ENCODE assay signal across 8 cellular contexts in the genomic region with DNA sequence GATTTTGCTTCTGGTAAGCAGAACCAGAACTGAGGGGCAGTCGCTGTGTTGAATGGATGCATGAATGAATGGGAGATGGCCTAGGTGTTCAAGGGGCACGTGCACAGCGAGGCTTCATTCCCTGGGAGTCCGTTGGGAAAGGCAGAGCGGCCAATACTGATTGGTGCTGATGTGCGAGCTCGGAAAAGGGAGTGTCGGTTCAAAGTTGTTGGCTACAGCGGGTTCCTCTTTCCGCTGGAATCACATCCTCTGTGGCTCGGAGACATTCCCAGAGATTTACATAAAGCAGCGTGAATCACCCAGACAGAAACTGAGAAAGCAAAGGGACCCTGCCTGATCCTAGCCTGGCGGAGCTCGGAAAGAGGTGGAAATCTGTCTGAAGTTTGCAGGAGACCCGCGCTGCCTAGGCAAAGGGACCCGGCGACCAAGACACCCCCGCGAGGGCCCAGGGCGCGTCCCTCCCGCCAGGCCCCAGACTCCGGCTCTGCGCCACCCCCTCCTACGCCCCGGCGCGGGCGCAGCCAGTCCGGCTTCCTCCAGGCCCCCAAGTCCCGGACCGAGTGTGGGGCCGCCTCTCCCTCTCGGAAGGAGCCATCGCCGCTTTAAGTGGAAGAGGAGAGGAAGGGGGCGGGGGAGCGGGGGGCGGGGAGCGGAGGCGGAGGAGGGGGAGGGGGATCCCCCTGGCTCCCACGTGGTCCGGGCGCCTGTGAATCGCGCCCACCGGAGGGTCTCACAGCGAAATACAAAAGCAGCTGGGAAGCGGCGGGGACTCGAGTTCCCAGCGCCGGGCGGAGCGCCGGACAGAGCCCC. TPM values are rescaled to one million over a fixed set of nuclear protein-coding genes. Genes with fewer than 3 reads are reported as not detected.
DNase-seq lines count a peak whose midpoint lies in the region; ATAC-seq and TF ChIP-seq lines count a peak whose summit lies in the region.

A gene with protein sequence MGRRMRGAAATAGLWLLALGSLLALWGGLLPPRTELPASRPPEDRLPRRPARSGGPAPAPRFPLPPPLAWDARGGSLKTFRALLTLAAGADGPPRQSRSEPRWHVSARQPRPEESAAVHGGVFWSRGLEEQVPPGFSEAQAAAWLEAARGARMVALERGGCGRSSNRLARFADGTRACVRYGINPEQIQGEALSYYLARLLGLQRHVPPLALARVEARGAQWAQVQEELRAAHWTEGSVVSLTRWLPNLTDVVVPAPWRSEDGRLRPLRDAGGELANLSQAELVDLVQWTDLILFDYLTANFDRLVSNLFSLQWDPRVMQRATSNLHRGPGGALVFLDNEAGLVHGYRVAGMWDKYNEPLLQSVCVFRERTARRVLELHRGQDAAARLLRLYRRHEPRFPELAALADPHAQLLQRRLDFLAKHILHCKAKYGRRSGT (plus strand): TSS at position 774 of the 810 bp plus-strand sequence. CDS start 177 bp downstream, outside the sequence.

- no peak for TF ChIP-seq CTCF in cardiac fibroblast (IDR thresholded peaks at IDR 0.05; ENCODE audit: low read depth, low read length)
- no peak for TF ChIP-seq CTCF in gastrocnemius medialis (IDR thresholded peaks at IDR 0.05 in 4 of 5, conservative IDR thresholded peaks at IDR 0.05 in 1 of 5)

- peak within 1 kb of the TSS; percentile 78; the same call in 1 of the 2 replicates for H3K9ac ChIP-seq in iPS-20b (ENCODE audit: low read depth, low read length)

- in situ Hi-C loops in gastrocnemius medialis (cut with MboI; ENCODE audit: low sequenced_read_pairs in 4 of 4): loop anchor here (5.0 to 25.0 kb wide), 9 partner anchors 207 to 869 kb away; no protein-coding TSS in a partner anchor

- H3K4me3 ChIP-seq in cardiac fibroblast (replicated peaks in 1 of 2; ENCODE audit: low read depth in 2 of 2, low read length in 2 of 2) (peak within 1 kb of the TSS; percentile 71 to 72), iPS-20b (ENCODE audit: low read length) (peak within 1 kb of the TSS; percentile 79), gastrocnemius medialis (peak within 1 kb of the TSS; percentile 55 to 78 (median 64))

- H3K27me3 ChIP-seq in iPS-20b (ENCODE audit: insufficient read depth, low read length) (peaks cover 42% of the 10 kb centered on the region), gastrocnemius medialis (peaks cover 0 to 8% (median 2%) of the 10 kb centered on the region in 3 donors)

- H3K27ac ChIP-seq in iPS-20b (ENCODE audit: low read length): no peak within 1 kb of the TSS
- peak within 1 kb of the TSS; percentile 56 to 63 (median 60) for H3K27ac ChIP-seq in gastrocnemius medialis

- intact Hi-C loops in gastrocnemius medialis (cut with DNase I; ENCODE audit: low total_unique reads): loop anchor here (2.0 to 10.0 kb wide), 5 partner anchors 205 to 874 kb away; no protein-coding TSS in a partner anchor

- H3K9me3 ChIP-seq in iPS-20b (ENCODE audit: insufficient read depth, low read depth, low read length): no peaks in the 10 kb centered on the region
- H3K9me3 ChIP-seq in gastrocnemius medialis: no peaks in the 10 kb centered on the region

- no peak for TF ChIP-seq POLR2A in gastrocnemius medialis (IDR thresholded peaks at IDR 0.05)

- ATAC-seq in GM19463 (IDR thresholded peaks at IDR 0.05; ENCODE audit: unreplicated experiment) (peak; percentile 29), gastrocnemius medialis (peak; percentile 52 to 53)

- DNase-seq in DMS153 treated with DMSO at 0.1 percent for 48 hours (lab: John Stamatoyannopoulos, UW; ENCODE audit: unreplicated experiment): peak; percentile 49
- DNase-seq in HS-27A (ENCODE audit: low read depth): peak; percentile 88
- DNase-seq in SHP77 (lab: John Stamatoyannopoulos, UW): peak; percentile 34 to 75
- peak; percentile 89 to 95 for DNase-seq in cardiac fibroblast (ENCODE audit: low read depth in 2 of 2)
- peak; percentile 4 to 12 for DNase-seq in gastrocnemius medialis
- DNase-seq in NK-92 treated with Interleukin-12 subunit alpha and Interleukin-12 subunit beta, amount 100 ng/mL, for 24 hours (lab: John Stamatoyannopoulos, UW): no peak

- H3K36me3 ChIP-seq in iPS-20b (ENCODE audit: insufficient read depth, low read depth, low read length) (no peaks in the 10 kb centered on the region), gastrocnemius medialis (no peaks in the 10 kb centered on the region)

- H3K4me1 ChIP-seq in iPS-20b (ENCODE audit: insufficient read depth, low read length): peaks cover 19% of the 10 kb centered on the region
- H3K4me1 ChIP-seq in gastrocnemius medialis: peaks cover 9 to 22% of the 10 kb centered on the region in 2 donors

RNA-seq across cellular contexts. Expression of the gene that starts here (rescaled TPM):
- total RNA-seq in gastrocnemius medialis: 10 to 100 TPM in 1 of 4 donors, 1 to 10 TPM in 3; 1.5 to 10.8 (median 2.0) TPM
